Comparison of ENCODE assay signal across 24 cellular contexts in genomic region chr11:5071815-5072214, GRCh38. TPM values are rescaled to one million over a fixed set of nuclear protein-coding genes. Genes with fewer than 3 reads are reported as not detected.
DNase-seq lines count a peak whose midpoint lies in the region; ATAC-seq, FAIRE-seq and TF ChIP-seq lines count a peak whose summit lies in the region.
"Had no signal": no experiment of that assay in that cellular context is flagged by ENCODE, and none has a peak within 500 bp of the region (broad histone marks: within the 10 kb centered on the region; RNA-seq: fewer than 3 reads in every experiment).

No MANE protein-coding gene starts in this region.

- POLR2A ChIA-PET in IMR-90 (lab: Charles Lee; ENCODE audit: unreplicated experiment), result no interaction called here

- no peaks in the 10 kb centered on the region for H3K9me1 ChIP-seq in IMR-90 (ENCODE audit: insufficient read depth, low read length)

- no peak overlapping the region for H3K4ac ChIP-seq in IMR-90 (ENCODE audit: low read depth, low read length)

- no peak overlapping the region for H4K8ac ChIP-seq in IMR-90 (ENCODE audit: low read depth in 2 of 2, low read length in 2 of 2)

- no peaks in the 10 kb centered on the region for H3K27me3 ChIP-seq in IMR-90 (ENCODE audit: control insufficient read depth, insufficient read depth, low read length)
- no peaks in the 10 kb centered on the region for H3K27me3 ChIP-seq in bronchial epithelial cell (ENCODE audit: control insufficient read depth, insufficient read depth, low read length)
- H3K27me3 ChIP-seq: BLaER1 had no signal

- H3K56ac ChIP-seq in IMR-90 (ENCODE audit: extremely low read depth, insufficient read depth, low read length), result no peak overlapping the region

- no peak overlapping the region for H4K91ac ChIP-seq in IMR-90 (ENCODE audit: insufficient read depth, low read depth, low read length)

- intact Hi-C loops in IMR-90 (cut with micrococcal nuclease), result no loop called here

- in situ Hi-C loops in IMR-90 (cut with MboI; ENCODE audit: low sequenced_read_pairs), result no loop called here

- TF ChIP-seq RAD21 in IMR-90 (IDR thresholded peaks at IDR 0.05; ENCODE audit: low read length), result no peak

- no peak for ATAC-seq in IMR-90 (ENCODE audit: low read depth)
- ATAC-seq: GM12878, SK-N-SH treated with all-trans-retinoic acid at 6 μM for 48 hours had no signal

- no peak overlapping the region for H3K18ac ChIP-seq in IMR-90 (ENCODE audit: low read depth, low read length)

- H3K9ac ChIP-seq in IMR-90 (ENCODE audit: low read depth, low read length), result no peak overlapping the region
- H3K9ac ChIP-seq: BLaER1 had no signal

- no peak overlapping the region for H3K23ac ChIP-seq in IMR-90 (ENCODE audit: low read depth, low read length)

- no peak overlapping the region for H2BK15ac ChIP-seq in IMR-90 (ENCODE audit: low read depth, low read length)

- no peak overlapping the region for H2BK120ac ChIP-seq in IMR-90 (ENCODE audit: low read depth, low read length)

- no peak overlapping the region for H3K14ac ChIP-seq in IMR-90 (replicated peaks; ENCODE audit: low read depth, low read length)

- H3K9me3 ChIP-seq in IMR-90 (ENCODE audit: control insufficient read depth, insufficient read depth, low read length), result no peaks in the 10 kb centered on the region
- H3K9me3 ChIP-seq: BLaER1, HAP-1 had no signal

- BruUV-seq in IMR-90 (replicated peaks; lab: Mats Ljungman, UMichigan), result no TSS peak

- H2BK5ac ChIP-seq in IMR-90 (ENCODE audit: low read depth, low read length, poor library complexity, severe bottlenecking), result no peak overlapping the region

- dilution Hi-C loops in IMR-90 (cut with HindIII; ENCODE audit: low sequenced_read_pairs, unreplicated experiment), result no loop called here

- TF ChIP-seq POLR2A in IMR-90 (IDR thresholded peaks at IDR 0.05; ENCODE audit: low read depth, low read length), result no peak

- H2AK5ac ChIP-seq in IMR-90 (ENCODE audit: low read depth, low read length), result no peak overlapping the region

- no peak for DNase-seq in IMR-90
- peak; percentile 3 for DNase-seq in bronchial epithelial cell (ENCODE audit: low read depth)
- peak; percentile 32 for DNase-seq in iPS-NIHi7 (ENCODE audit: extremely low spot score)
- peak; percentile 7 for DNase-seq in urothelium cell line (ENCODE audit: low spot score)
- DNase-seq in LoVo (ENCODE audit: low spot score), result no peak
- no peak for DNase-seq in NCI-H128 (lab: John Stamatoyannopoulos, UW; ENCODE audit: unreplicated experiment)
- DNase-seq in NCI-H2171 (lab: John Stamatoyannopoulos, UW), result no peak
- DNase-seq: CD4-positive, alpha-beta T cell; COR-L47; DMS79 treated with DMSO at 0.1 percent for 48 hours; Karpas-422; NCI-H1436; NCI-H187 treated with DMSO at 0.1 percent for 48 hours; NCI-H2107; NCI-H510A; NCI-H748 treated with DMSO at 0.1 percent for 48 hours; SHP77 treated with DMSO at 0.1 percent for 48 hours had no signal

- no peak overlapping the region for H3K4me2 ChIP-seq in IMR-90 (ENCODE audit: low read depth, low read length)
- H3K4me2 ChIP-seq: BLaER1 had no signal

- H3K79me1 ChIP-seq in IMR-90 (ENCODE audit: low read depth in 1 of 2, low read length in 2 of 2), result no peaks in the 10 kb centered on the region

- no peak overlapping the region for H3K4me3 ChIP-seq in IMR-90 (ENCODE audit: insufficient read depth, low read depth, low read length)
- H3K4me3 ChIP-seq in bronchial epithelial cell (ENCODE audit: low read depth, low read length), result no peak overlapping the region
- H3K4me3 ChIP-seq: BLaER1, GM12878, HAP-1 had no signal

- H4K20me1 ChIP-seq in IMR-90 (ENCODE audit: insufficient read depth, low read length), result no peaks in the 10 kb centered on the region
- H4K20me1 ChIP-seq: BLaER1 had no signal

- H3K27ac ChIP-seq in IMR-90 (ENCODE audit: insufficient read depth, low read length), result no peak overlapping the region
- H3K27ac ChIP-seq: BLaER1, RWPE1 had no signal

- H2AFZ ChIP-seq in IMR-90 (replicated peaks; ENCODE audit: low read length, poor library complexity), result peak overlapping the region; percentile 33

- no peaks in the 10 kb centered on the region for H3K4me1 ChIP-seq in IMR-90 (ENCODE audit: control insufficient read depth, insufficient read depth, low read length)
- H3K4me1 ChIP-seq: BLaER1, HAP-1 had no signal

- no peak for FAIRE-seq in bronchial epithelial cell (lab: Jason Lieb, UNC)
- FAIRE-seq in urothelium cell line (lab: Jason Lieb, UNC), result no peak
- FAIRE-seq: GM12878 had no signal

- H4K5ac ChIP-seq in IMR-90 (ENCODE audit: low read depth, low read length), result no peak overlapping the region

- TF ChIP-seq CTCF in IMR-90 (conservative IDR thresholded peaks at IDR 0.05; ENCODE audit: low read depth, low read length) (no peak), bronchial epithelial cell (IDR thresholded peaks at IDR 0.05; ENCODE audit: insufficient read depth, low read length, severe bottlenecking) (no peak)

- whole genome bisulfite sequencing in IMR-90 (ENCODE audit: extremely low coverage in 2 of 2, insufficient read length in 1 of 2), 2 experiments, result no CpG with 5 or more reads among the region's 3 CpGs

- H2BK20ac ChIP-seq in IMR-90 (ENCODE audit: low read depth, low read length), result no peak overlapping the region

- CTCF ChIA-PET in IMR-90 (lab: Yijun Ruan, JAX), result no interaction called here

- H3K36me3 ChIP-seq in IMR-90 (ENCODE audit: control insufficient read depth, insufficient read depth, low read length) (no peaks in the 10 kb centered on the region), bronchial epithelial cell (ENCODE audit: control insufficient read depth, insufficient read depth, low read length) (no peaks in the 10 kb centered on the region)
- H3K36me3 ChIP-seq: BLaER1, HAP-1 had no signal

- no peak overlapping the region for H2AK9ac ChIP-seq in IMR-90 (replicated peaks; ENCODE audit: low read depth, low read length, poor library complexity)

TF ChIP-seq in IMR-90, 13 proteins besides CTCF, POLR2A, EP300 and RAD21:
- TF ChIP-seq RCOR1 (IDR thresholded peaks at IDR 0.05; ENCODE audit: insufficient replicate concordance, low read length) (no peak), USF2 (IDR thresholded peaks at IDR 0.05; ENCODE audit: low read depth, low read length) (no peak)

RNA-seq across cellular contexts. Expression of gene OR52E1, which starts 2.4 kb away (rescaled TPM):
- total RNA-seq in IMR-90 (2012; rRNA removed) (not detected in 2 replicates), bronchial epithelial cell (not detected in 2 replicates)
- not detected in 2 replicates for polyA plus RNA-seq in IMR-90 (2012; rRNA removed)
- polyA plus RNA-seq in IMR-90 (2012; cell fraction: cytosol; rRNA removed), result not detected in 2 replicates
- polyA plus RNA-seq in IMR-90 (2012; cell fraction: nucleus; rRNA removed; ENCODE audit: low replicate concordance), result not detected in 2 replicates
- total RNA-seq: CD4-positive, alpha-beta T cell; GM12878; MCF 10A had no signal
- polyA plus RNA-seq: GM12878, IgD-negative memory B cell had no signal

RNA-seq across cellular contexts. Expression of gene OR52E2, which starts 12.4 kb away (rescaled TPM):
- total RNA-seq in IMR-90 (2012; rRNA removed), result not detected in 2 replicates
- not detected in 2 replicates for polyA plus RNA-seq in IMR-90 (2012; rRNA removed)
- not detected in 2 replicates for polyA plus RNA-seq in IMR-90 (2012; cell fraction: cytosol; rRNA removed)
- polyA plus RNA-seq in IMR-90 (2012; cell fraction: nucleus; rRNA removed; ENCODE audit: low replicate concordance), result not detected in 2 replicates
- not detected in 2 replicates for total RNA-seq in bronchial epithelial cell
- total RNA-seq: CD4-positive, alpha-beta T cell; GM12878; MCF 10A had no signal
- polyA plus RNA-seq: GM12878, IgD-negative memory B cell had no signal

RNA-seq across cellular contexts. Expression of gene OR52J3, which starts 25.5 kb away (rescaled TPM):
- total RNA-seq in IMR-90 (2012; rRNA removed) (not detected in 2 replicates), bronchial epithelial cell (not detected in 2 replicates)
- not detected in 2 replicates for polyA plus RNA-seq in IMR-90 (2012; rRNA removed)
- polyA plus RNA-seq in IMR-90 (2012; cell fraction: cytosol; rRNA removed), result not detected in 2 replicates
- polyA plus RNA-seq in IMR-90 (2012; cell fraction: nucleus; rRNA removed; ENCODE audit: low replicate concordance), result not detected in 2 replicates
- total RNA-seq: CD4-positive, alpha-beta T cell; GM12878; MCF 10A had no signal
- polyA plus RNA-seq: GM12878, IgD-negative memory B cell had no signal

Comparison
In these comparisons a context has a peak if more than half of its experiments do, and no peak if none do; other contexts are left out.
1. DNase-seq: peak in bronchial epithelial cell (single experiment), iPS-NIHi7 (single experiment) and urothelium cell line (single experiment); none in IMR-90 (single experiment), LoVo (single experiment), NCI-H128 (single experiment) and NCI-H2171 (single experiment).